ENCODE assay signal across 18 cellular contexts in the genomic region with DNA sequence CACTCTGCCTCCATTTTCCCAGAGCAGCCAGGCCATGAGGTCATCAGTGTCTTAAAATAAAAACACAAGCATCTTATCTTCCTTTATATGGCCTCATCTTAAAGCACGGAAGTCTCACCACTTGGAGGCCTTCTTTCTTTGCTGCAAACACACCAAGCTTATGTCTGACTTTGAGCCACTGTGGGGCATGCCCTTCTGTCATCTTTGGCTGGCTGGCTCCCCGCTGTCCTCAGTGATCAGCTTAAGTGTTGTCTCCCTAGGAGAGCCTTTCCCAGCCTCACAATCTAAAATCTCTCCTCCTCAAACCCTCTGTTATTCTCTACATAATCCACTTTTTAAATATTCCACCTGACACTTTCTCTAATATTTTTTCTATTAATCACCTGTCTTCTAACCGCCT.
DNase-seq lines count a peak whose midpoint lies in the region; ATAC-seq, FAIRE-seq and TF ChIP-seq lines count a peak whose summit lies in the region.
"Had no signal": no experiment of that assay in that cellular context is flagged by ENCODE, and none has a peak within 500 bp of the region (broad histone marks: within the 10 kb centered on the region; RNA-seq: fewer than 3 reads in every experiment).

No MANE protein-coding gene starts in this region.

- no peak overlapping the region for H3K4me2 ChIP-seq in HepG2 (ENCODE audit: low read depth, low read length)
- H3K4me2 ChIP-seq in trophoblast cell (ENCODE audit: low read length), result no peak overlapping the region

- no peak overlapping the region for H2BK5ac ChIP-seq in trophoblast cell (ENCODE audit: low read depth, low read length, poor library complexity)

- no peak overlapping the region for H3K14ac ChIP-seq in trophoblast cell (ENCODE audit: low read length)

- H3K79me2 ChIP-seq in HepG2 (ENCODE audit: insufficient read depth, low read length) (no peaks in the 10 kb centered on the region), trophoblast cell (ENCODE audit: control insufficient read depth, insufficient read depth, low read length, poor library complexity) (no peaks in the 10 kb centered on the region)

- no peak overlapping the region for H3K27ac Mint-ChIP-seq in immature natural killer cell

- H4K91ac ChIP-seq in trophoblast cell (ENCODE audit: low read depth, low read length), result no peak overlapping the region

- no peak overlapping the region for H3K4me3 Mint-ChIP-seq in immature natural killer cell

- H3K9me3 ChIP-seq in HepG2 (ENCODE audit: low read length) (no peaks in the 10 kb centered on the region), right lobe of liver (no peaks in the 10 kb centered on the region), left lung (no peaks in the 10 kb centered on the region), trophoblast cell (ENCODE audit: insufficient read depth, low read depth, low read length) (no peaks in the 10 kb centered on the region), vagina (no peaks in the 10 kb centered on the region), MG63 (no peaks in the 10 kb centered on the region)

- no TSS peak for BruUV-seq in HepG2 (replicated peaks; lab: Mats Ljungman, UMichigan)

- peaks cover 0 to 5% (median 2%) of the 10 kb centered on the region in 6 donors for H3K9me3 Mint-ChIP-seq in immature natural killer cell

- H3K27me3 Mint-ChIP-seq in immature natural killer cell (ENCODE audit: low read depth in 3 of 3), result peaks cover 0 to 12% (median 2%) of the 10 kb centered on the region in 3 donors

- intact Hi-C loops in HepG2 (cut with micrococcal nuclease; ENCODE audit: unreplicated experiment), result no loop called here
- intact Hi-C loops in right lobe of liver (cut with DNase I), result no loop called here
- intact Hi-C loops in left lung (cut with DNase I), result no loop called here
- intact Hi-C loops in vagina (cut with DNase I), result no loop called here

- no peak overlapping the region for H3K27ac ChIP-seq in HepG2 (ENCODE audit: extremely low read length, insufficient read depth, low read length)
- H3K27ac ChIP-seq in right lobe of liver, result no peak overlapping the region
- H3K27ac ChIP-seq in left lung, result peak overlapping the region; percentile 51 to 64
- no peak overlapping the region for H3K27ac ChIP-seq in trophoblast cell (ENCODE audit: low read depth, low read length)
- H3K27ac ChIP-seq in vagina, result peak overlapping the region; percentile 39

- ATAC-seq in HepG2 (no peak), right lobe of liver (no peak), left lung (no peak)
- ATAC-seq: K562 had no signal

- peak overlapping the region; percentile 66 for H2BK12ac ChIP-seq in trophoblast cell (ENCODE audit: low read length)

- TF ChIP-seq CTCF in HepG2 (CRISPR knock-in tag; IDR thresholded peaks at IDR 0.05), result no peak
- TF ChIP-seq CTCF in right lobe of liver (IDR thresholded peaks at IDR 0.05), result no peak
- TF ChIP-seq CTCF in left lung (IDR thresholded peaks at IDR 0.05), result no peak
- TF ChIP-seq CTCF in vagina (IDR thresholded peaks at IDR 0.05), result no peak

- H3K18ac ChIP-seq in trophoblast cell (ENCODE audit: low read length), result no peak overlapping the region

- FAIRE-seq in HepG2 (lab: Jason Lieb, UNC), result no peak
- FAIRE-seq: G401.6, K562 had no signal

- H3K4me1 ChIP-seq in HepG2 (ENCODE audit: insufficient read depth, low read length), result no peaks in the 10 kb centered on the region
- H3K4me1 ChIP-seq in right lobe of liver, result peaks cover 0 to 13% (median 0%) of the 10 kb centered on the region in 4 donors
- H3K4me1 ChIP-seq in left lung, result no peaks in the 10 kb centered on the region
- H3K4me1 ChIP-seq in trophoblast cell (ENCODE audit: control insufficient read depth in 1 of 2, insufficient read depth in 2 of 2, low read length in 2 of 2), result peaks cover 0 to 2% of the 10 kb centered on the region in 2 experiments
- H3K4me1 ChIP-seq in vagina, result no peaks in the 10 kb centered on the region

- H3K36me3 ChIP-seq in HepG2 (replicated peaks in 1 of 2; ENCODE audit: control insufficient read depth in 1 of 2, insufficient read depth in 2 of 2, low read length in 2 of 2) (no peaks in the 10 kb centered on the region), right lobe of liver (no peaks in the 10 kb centered on the region), left lung (no peaks in the 10 kb centered on the region), trophoblast cell (ENCODE audit: control insufficient read depth in 1 of 2, insufficient read depth in 2 of 2, low read length in 2 of 2) (no peaks in the 10 kb centered on the region), vagina (no peaks in the 10 kb centered on the region), MG63 (no peaks in the 10 kb centered on the region)

- no peaks in the 10 kb centered on the region for H4K20me1 ChIP-seq in HepG2 (ENCODE audit: insufficient read depth, low read length)

- DNase-seq in HepG2 (ENCODE audit: low spot score) (no peak), right lobe of liver (no peak), left lung (no peak), trophoblast cell (no peak), vagina (ENCODE audit: extremely low spot score in 2 of 2) (no peak), MG63 (no peak), H4 (ENCODE audit: low spot score) (no peak), immature natural killer cell (no peak)
- DNase-seq: C1 segment of cervical spinal cord; DND-41; MV-4-11; NCI-H1417; NCI-H1930; NCI-H2171; NCI-H446; NK-92 treated with Interleukin-12 subunit alpha and Interleukin-12 subunit beta, amount 100 ng/mL, for 24 hours had no signal

- no peak overlapping the region for H2AK5ac ChIP-seq in trophoblast cell (ENCODE audit: low read length)

- no peak overlapping the region for H3K4ac ChIP-seq in trophoblast cell (ENCODE audit: low read depth, low read length)

- TF ChIP-seq RAD21 in HepG2 (CRISPR knock-in tag; IDR thresholded peaks at IDR 0.05), result no peak

- TF ChIP-seq POLR2A in HepG2 (IDR thresholded peaks at IDR 0.05; ENCODE audit: insufficient read depth in 1 of 2, low read depth in 2 of 2, low read length in 2 of 2), result no peak
- no peak for TF ChIP-seq POLR2A in right lobe of liver (IDR thresholded peaks at IDR 0.05)
- no peak for TF ChIP-seq POLR2A in vagina (IDR thresholded peaks at IDR 0.05)

- no peaks in the 10 kb centered on the region for H3K4me1 Mint-ChIP-seq in immature natural killer cell

- H3K4me3 ChIP-seq in HepG2 (replicated peaks in 1 of 3; ENCODE audit: insufficient read depth in 1 of 3, low read depth in 2 of 3, low read length in 3 of 3) (no peak overlapping the region), right lobe of liver (no peak overlapping the region), left lung (no peak overlapping the region), trophoblast cell (ENCODE audit: low read depth, low read length) (no peak overlapping the region), vagina (no peak overlapping the region), MG63 (no peak overlapping the region)
- H3K4me3 ChIP-seq: K562 had no signal

- in situ Hi-C loops in HepG2 (cut with HindIII; ENCODE audit: extremely low pct_ligation_motif_present, low pct_unique_long_range_greater_than_20kb), result no loop called here

- H2AFZ ChIP-seq in HepG2 (ENCODE audit: low read length) (no peak overlapping the region), trophoblast cell (ENCODE audit: insufficient read depth, low read length, poor library complexity) (no peak overlapping the region)

- POLR2A ChIA-PET in HepG2 (lab: Yijun Ruan, JAX), result no interaction called here

- no peak overlapping the region for H3K9ac ChIP-seq in HepG2 (ENCODE audit: insufficient read depth, low read depth, low read length)
- H3K9ac ChIP-seq in trophoblast cell (ENCODE audit: low read length), result no peak overlapping the region

- CTCF ChIA-PET in HepG2 (lab: Yijun Ruan, JAX; ENCODE audit: low intra/inter-chr PET ratio, low total read pairs), result no interaction called here

- no peak overlapping the region for H3K23ac ChIP-seq in trophoblast cell (ENCODE audit: low read length)

- H2BK120ac ChIP-seq in trophoblast cell (ENCODE audit: insufficient read depth, low read length, poor library complexity), result no peak overlapping the region

- H4K8ac ChIP-seq in trophoblast cell (ENCODE audit: low read depth, low read length), result no peak overlapping the region

- H3K36me3 Mint-ChIP-seq in immature natural killer cell, result no peaks in the 10 kb centered on the region

- WGBS in HepG2 (ENCODE audit: low lambda C conversion rate), result 26% methylated on average over 3 of the region's 3 CpGs
- WGBS in right lobe of liver (ENCODE audit: insufficient coverage, low coverage, low lambda C conversion rate, missing lambda C conversion rate), result 75% methylated on average over 2 of the region's 3 CpGs
- no CpG with 5 or more reads among the region's 3 CpGs for WGBS in trophoblast cell (ENCODE audit: extremely low coverage, insufficient coverage, insufficient read length)

- no peaks in the 10 kb centered on the region for H3K27me3 ChIP-seq in HepG2 (ENCODE audit: control insufficient read depth in 1 of 2, insufficient read depth in 2 of 2, low read length in 2 of 2)
- H3K27me3 ChIP-seq in right lobe of liver, result no peaks in the 10 kb centered on the region
- no peaks in the 10 kb centered on the region for H3K27me3 ChIP-seq in left lung
- no peaks in the 10 kb centered on the region for H3K27me3 ChIP-seq in trophoblast cell (ENCODE audit: insufficient read depth, low read length)
- H3K27me3 ChIP-seq in vagina, result no peaks in the 10 kb centered on the region
- no peaks in the 10 kb centered on the region for H3K27me3 ChIP-seq in MG63

- H3K79me1 ChIP-seq in trophoblast cell (ENCODE audit: low read length), result no peaks in the 10 kb centered on the region

- TF ChIP-seq EP300 in HepG2 (IDR thresholded peaks at IDR 0.05; ENCODE audit: low read depth in 2 of 2, low read length in 2 of 2) (no peak), HepG2 (CRISPR knock-in tag; IDR thresholded peaks at IDR 0.05; ENCODE audit: borderline replicate concordance) (no peak)

- no peak overlapping the region for H4K12ac ChIP-seq in trophoblast cell (ENCODE audit: low read depth, low read length)

TF ChIP-seq in HepG2, 621 proteins besides CTCF, POLR2A, EP300 and RAD21:
- TF ChIP-seq MAFF (IDR thresholded peaks at IDR 0.05; ENCODE audit: low read depth, low read length) (no peak), ZNF615 (CRISPR knock-in tag; IDR thresholded peaks at IDR 0.05; ENCODE audit: borderline replicate concordance) (no peak), THYN1 (CRISPR knock-in tag; IDR thresholded peaks at IDR 0.05; ENCODE audit: borderline replicate concordance, low read depth) (no peak), ATF7 (IDR thresholded peaks at IDR 0.05) (peak; percentile 4; the same call in 1 of the 2 replicates), ATF7 (CRISPR knock-in tag; IDR thresholded peaks at IDR 0.05) (no peak)

Comparison
In these comparisons a context has a peak if more than half of its experiments do, and no peak if none do; other contexts are left out.
1. H3K27ac ChIP-seq: peak in left lung (2 of 2) and vagina (single experiment); none in HepG2 (single experiment), right lobe of liver (0 of 3) and trophoblast cell (single experiment).